28 cellular contexts compared by ENCODE assay signal in genomic region chr20:25504366-25505135, GRCh38.
"Had no signal": no experiment of that assay in that cellular context is flagged by ENCODE, and none has a peak within 500 bp of the region (broad histone marks: within the 10 kb centered on the region; RNA-seq: fewer than 3 reads in every experiment).

No MANE protein-coding gene starts in this region.

- H3K27ac ChIP-seq: body of pancreas, cardiac muscle cell, coronary artery, dorsolateral prefrontal cortex, neural progenitor cell, uterus had no signal

- H3K9me3 Mint-ChIP-seq: activated B cell treated with CpG ODN at 0.5 μM for 24 hours; activated T-helper 2 cell treated with anti-CD3 and anti-CD28 coated beads, Interferon-gamma antibody, Interleukin-2, Interleukin-4, amounts not matched to agents 10 μg/mL and 5 μg/mL and 100 μg/mL, durations not matched to agents 14 hours and 24 hours and 36 hours; neural progenitor cell; type B pancreatic cell had no signal

- H3K4me3 Mint-ChIP-seq: activated B cell treated with CpG ODN at 0.5 μM for 24 hours; activated CD4-positive, alpha-beta T cell treated with anti-CD3 and anti-CD28 coated beads for 36 hours; activated CD8-positive, alpha-beta memory T cell treated with anti-CD3 and anti-CD28 coated beads, Interleukin-2, amount 10 ng/mL, durations not matched to agents 7 days and 5 days; activated CD8-positive, alpha-beta T cell treated with anti-CD3 and anti-CD28 coated beads, Interleukin-2, amount 10 ng/mL, durations not matched to agents 7 days and 5 days; activated naive CD8-positive, alpha-beta T cell; naive thymus-derived CD4-positive, alpha-beta T cell; neural progenitor cell; type B pancreatic cell had no signal

- H3K4me1 ChIP-seq: neural progenitor cell, uterus had no signal

- H3K4me3 ChIP-seq: body of pancreas, cardiac muscle cell, coronary artery, dorsolateral prefrontal cortex, neural progenitor cell, smooth muscle cell, uterus had no signal

- DNase-seq: activated B cell treated with CpG ODN at 0.5 μM for 24 hours; activated CD4-positive, alpha-beta T cell treated with anti-CD3 and anti-CD28 coated beads for 36 hours; activated CD8-positive, alpha-beta memory T cell treated with anti-CD3 and anti-CD28 coated beads, Interleukin-2, amount 10 ng/mL, durations not matched to agents 7 days and 5 days; activated CD8-positive, alpha-beta T cell treated with anti-CD3 and anti-CD28 coated beads, Interleukin-2, amount 10 ng/mL, durations not matched to agents 7 days and 5 days; activated T-cell treated with anti-CD3 and anti-CD28 coated beads, Interleukin-2, amount 50 U/mL, for 48 hours; anterior cingulate cortex; body of pancreas; dorsolateral prefrontal cortex; effector memory CD4-positive, alpha-beta T cell; foreskin fibroblast; head of caudate nucleus; hippocampal formation; midbrain; naive thymus-derived CD4-positive, alpha-beta T cell; stimulated activated CD4-positive, alpha-beta T cell treated with anti-CD3 and anti-CD28 coated beads, Interleukin-15, amount 100 ng/mL, for 24 hours; stimulated activated CD4-positive, alpha-beta T cell treated with anti-CD3 and anti-CD28 coated beads, Interleukin-2, amount 100 ng/mL, for 24 hours; stimulated activated naive CD4-positive, alpha-beta T cell; SW 1271; T-helper 2 cell; uterus had no signal

- H3K27me3 Mint-ChIP-seq: activated B cell treated with CpG ODN at 0.5 μM for 24 hours; activated CD4-positive, alpha-beta T cell treated with anti-CD3 and anti-CD28 coated beads for 36 hours; activated CD8-positive, alpha-beta memory T cell treated with anti-CD3 and anti-CD28 coated beads, Interleukin-2, amount 10 ng/mL, durations not matched to agents 7 days and 5 days; activated naive CD8-positive, alpha-beta T cell; naive thymus-derived CD4-positive, alpha-beta T cell; type B pancreatic cell had no signal

- H3K9ac ChIP-seq: neural progenitor cell had no signal

- H3K36me3 ChIP-seq: neural progenitor cell, uterus had no signal

- H3K9me3 ChIP-seq: body of pancreas, uterus had no signal

- H3K27me3 ChIP-seq: body of pancreas, cardiac muscle cell, dorsolateral prefrontal cortex, neural progenitor cell, uterus had no signal

- H3K27ac Mint-ChIP-seq: activated B cell treated with CpG ODN at 0.5 μM for 24 hours; activated CD4-positive, alpha-beta T cell treated with anti-CD3 and anti-CD28 coated beads for 36 hours; activated CD8-positive, alpha-beta memory T cell treated with anti-CD3 and anti-CD28 coated beads, Interleukin-2, amount 10 ng/mL, durations not matched to agents 7 days and 5 days; activated CD8-positive, alpha-beta T cell treated with anti-CD3 and anti-CD28 coated beads, Interleukin-2, amount 10 ng/mL, durations not matched to agents 7 days and 5 days; activated naive CD8-positive, alpha-beta T cell; activated T-helper 2 cell treated with anti-CD3 and anti-CD28 coated beads, Interferon-gamma antibody, Interleukin-2, Interleukin-4, amounts not matched to agents 10 μg/mL and 5 μg/mL and 100 μg/mL, durations not matched to agents 14 hours and 24 hours and 36 hours; naive thymus-derived CD4-positive, alpha-beta T cell; neural progenitor cell; type B pancreatic cell had no signal

- ATAC-seq: activated CD4-positive, alpha-beta T cell treated with anti-CD3 and anti-CD28 coated beads for 36 hours; activated CD8-positive, alpha-beta memory T cell treated with anti-CD3 and anti-CD28 coated beads, Interleukin-2, amount 10 ng/mL, durations not matched to agents 7 days and 5 days; activated CD8-positive, alpha-beta T cell treated with anti-CD3 and anti-CD28 coated beads, Interleukin-2, amount 10 ng/mL, durations not matched to agents 7 days and 5 days; body of pancreas; esophagus mucosa; naive thymus-derived CD4-positive, alpha-beta T cell had no signal

- H3K36me3 Mint-ChIP-seq: activated CD8-positive, alpha-beta memory T cell treated with anti-CD3 and anti-CD28 coated beads, Interleukin-2, amount 10 ng/mL, durations not matched to agents 7 days and 5 days had no signal

- H3K4me1 Mint-ChIP-seq: activated B cell treated with CpG ODN at 0.5 μM for 24 hours; activated CD4-positive, alpha-beta T cell treated with anti-CD3 and anti-CD28 coated beads for 36 hours; activated CD8-positive, alpha-beta memory T cell treated with anti-CD3 and anti-CD28 coated beads, Interleukin-2, amount 10 ng/mL, durations not matched to agents 7 days and 5 days; naive thymus-derived CD4-positive, alpha-beta T cell; neural progenitor cell had no signal
